28 cellular contexts compared by ENCODE assay signal in genomic region chr3:107465064-107465631, GRCh38. TPM values are rescaled to one million over a fixed set of nuclear protein-coding genes. Genes with fewer than 3 reads are reported as not detected.
DNase-seq lines count a peak whose midpoint lies in the region; ATAC-seq lines count a peak whose summit lies in the region.
"Had no signal": no experiment of that assay in that cellular context is flagged by ENCODE, and none has a peak within 500 bp of the region (broad histone marks: within the 10 kb centered on the region; RNA-seq: fewer than 3 reads in every experiment).

No MANE protein-coding gene starts in this region.

- no peak for DNase-seq in activated naive CD4-positive, alpha-beta T cell treated with anti-CD3 and anti-CD28 coated beads, Interleukin-2, amount 50 U/mL, for 72 hours (ENCODE audit: low spot score in 2 of 2)
- no peak for DNase-seq in activated naive CD4-positive, alpha-beta T cell treated with Interleukin-2 at 50 U/mL for 16 hours
- DNase-seq in amygdala (lab: John Stamatoyannopoulos, UW) (no peak), GM03348 (ENCODE audit: low spot score) (no peak)
- no peak for DNase-seq in activated CD4-positive, CD25-positive, alpha-beta regulatory T cell treated with anti-CD3 and anti-CD28 coated beads, Interleukin-2, amount 50 U/mL, for 72 hours
- DNase-seq: activated CD4-positive, alpha-beta T cell treated with anti-CD3 and anti-CD28 coated beads, Interleukin-2, amount 10 ng/mL, durations not matched to agents 24 days and 14 days; activated CD8-positive, alpha-beta memory T cell treated with anti-CD3 and anti-CD28 coated beads, Interleukin-2, amount 10 ng/mL, durations not matched to agents 7 days and 5 days; activated naive CD4-positive, alpha-beta T cell; activated T-cell treated with anti-CD3 and anti-CD28 coated beads, Interleukin-2, amount 50 U/mL, for 48 hours; brain microvascular endothelial cell; cerebellar nuclear complex; dermis blood vessel endothelial cell; foreskin fibroblast; head of caudate nucleus; NCI-H1048; NCI-H446 treated with DMSO at 0.1 percent for 48 hours; NCI-H774; nephron progenitor cell; SJCRH30; stimulated activated CD4-positive, alpha-beta T cell treated with anti-CD3 and anti-CD28 coated beads, Interleukin-4, amount 100 ng/mL, for 24 hours; T-helper 9 cell had no signal

- ATAC-seq in activated naive CD4-positive, alpha-beta T cell treated with anti-CD3 and anti-CD28 coated beads, Interleukin-2, amount 50 U/mL, for 72 hours: peak; percentile 20 to 73
- ATAC-seq in HG02759 (IDR thresholded peaks at IDR 0.05; ENCODE audit: unreplicated experiment): peak; percentile 67
- ATAC-seq in HG03432 (IDR thresholded peaks at IDR 0.05; ENCODE audit: unreplicated experiment): peak; percentile 51
- ATAC-seq in GM19467 (IDR thresholded peaks at IDR 0.05; ENCODE audit: unreplicated experiment): no peak
- ATAC-seq: activated CD8-positive, alpha-beta memory T cell treated with anti-CD3 and anti-CD28 coated beads, Interleukin-2, amount 10 ng/mL, durations not matched to agents 7 days and 5 days; GM23338; K562; left lobe of liver had no signal

- H3K27ac Mint-ChIP-seq in activated naive CD4-positive, alpha-beta T cell treated with anti-CD3 and anti-CD28 coated beads, Interleukin-2, amount 50 U/mL, for 72 hours: no peak overlapping the region
- H3K27ac Mint-ChIP-seq: activated CD4-positive, alpha-beta T cell treated with anti-CD3 and anti-CD28 coated beads, Interleukin-2, amount 10 ng/mL, durations not matched to agents 24 days and 14 days; activated CD8-positive, alpha-beta memory T cell treated with anti-CD3 and anti-CD28 coated beads, Interleukin-2, amount 10 ng/mL, durations not matched to agents 7 days and 5 days; CD14-positive monocyte; GM23338; nephron progenitor cell had no signal

- H3K9me3 Mint-ChIP-seq in activated naive CD4-positive, alpha-beta T cell treated with anti-CD3 and anti-CD28 coated beads, Interleukin-2, amount 50 U/mL, for 72 hours: no peaks in the 10 kb centered on the region
- H3K9me3 Mint-ChIP-seq: activated CD4-positive, alpha-beta T cell treated with anti-CD3 and anti-CD28 coated beads, Interleukin-2, amount 10 ng/mL, durations not matched to agents 24 days and 14 days; CD14-positive monocyte; GM23338; nephron progenitor cell had no signal

- H3K36me3 Mint-ChIP-seq in activated naive CD4-positive, alpha-beta T cell treated with anti-CD3 and anti-CD28 coated beads, Interleukin-2, amount 50 U/mL, for 72 hours: no peaks in the 10 kb centered on the region
- H3K36me3 Mint-ChIP-seq: activated CD8-positive, alpha-beta memory T cell treated with anti-CD3 and anti-CD28 coated beads, Interleukin-2, amount 10 ng/mL, durations not matched to agents 7 days and 5 days; CD14-positive monocyte had no signal

RNA-seq across cellular contexts. Expression of gene BBX, which starts 57.6 kb away (rescaled TPM):
- total RNA-seq in activated naive CD4-positive, alpha-beta T cell treated with anti-CD3 and anti-CD28 coated beads, Interleukin-2, amount 50 U/mL, for 72 hours: 10 to 100 TPM; 42.9 to 46.0 TPM
